Comparison of ENCODE assay signal across 9 cellular contexts in genomic region chr11:13152736-13153541, GRCh38.
DNase-seq lines count a peak whose midpoint lies in the region; ATAC-seq and TF ChIP-seq lines count a peak whose summit lies in the region.
"Had no signal": no experiment of that assay in that cellular context is flagged by ENCODE, and none has a peak within 500 bp of the region (broad histone marks: within the 10 kb centered on the region; RNA-seq: fewer than 3 reads in every experiment).

No MANE protein-coding gene starts in this region.

- DNase-seq in DND-41 (no peak), NCI-H1092 (lab: John Stamatoyannopoulos, UW) (peak; percentile 24), choroid plexus epithelial cell (ENCODE audit: low read depth) (peak; percentile 60), mucosa of descending colon (peak in 1 of 3 donors; percentile 61), cerebellar nuclear complex (lab: John Stamatoyannopoulos, UW) (no peak), AML-193 (lab: John Stamatoyannopoulos, UW) (no peak), natural killer cell (no peak)

- no peak overlapping the region for H3K9ac ChIP-seq in DND-41 (ENCODE audit: low read depth, low read length)

- H2AFZ ChIP-seq in DND-41 (ENCODE audit: low read depth, low read length) = no peak overlapping the region

- H3K27me3 ChIP-seq in DND-41 (ENCODE audit: insufficient read depth, low read length, poor library complexity) = no peaks in the 10 kb centered on the region

- no peaks in the 10 kb centered on the region for H3K36me3 ChIP-seq in DND-41 (ENCODE audit: insufficient read depth, low read length)
- no peaks in the 10 kb centered on the region for H3K36me3 ChIP-seq in mucosa of descending colon (ENCODE audit: low read depth)

- no peak overlapping the region for H3K27ac ChIP-seq in DND-41 (ENCODE audit: low read length)

- H3K9me3 ChIP-seq in DND-41 (ENCODE audit: insufficient read depth, low read length, severe bottlenecking) (no peaks in the 10 kb centered on the region), mucosa of descending colon (peaks cover 4% of the 10 kb centered on the region)

- no peaks in the 10 kb centered on the region for H3K36me3 Mint-ChIP-seq in natural killer cell

- TF ChIP-seq CTCF in DND-41 (IDR thresholded peaks at IDR 0.05; ENCODE audit: borderline replicate concordance, extremely low read depth, low read length, poor library complexity, severe bottlenecking) = peak; percentile 15
- peak; percentile 64 for TF ChIP-seq CTCF in choroid plexus epithelial cell (conservative IDR thresholded peaks at IDR 0.05; ENCODE audit: low read depth, low read length)
- no peak for TF ChIP-seq CTCF in mucosa of descending colon (IDR thresholded peaks at IDR 0.05)
- TF ChIP-seq CTCF in natural killer cell (IDR thresholded peaks at IDR 0.05) = no peak

- no peaks in the 10 kb centered on the region for H3K4me1 ChIP-seq in DND-41 (ENCODE audit: insufficient read depth, low read length)
- H3K4me1 ChIP-seq in mucosa of descending colon (ENCODE audit: low read depth) = no peaks in the 10 kb centered on the region

- no peaks in the 10 kb centered on the region for H3K9me3 Mint-ChIP-seq in natural killer cell
- H3K9me3 Mint-ChIP-seq: natural killer cell treated with Interleukin-12 subunit alpha and Interleukin-12 subunit beta and Interleukin-15 and Interleukin-18, amount 100 ng/mL, for 72 hours had no signal

- H3K27me3 Mint-ChIP-seq in natural killer cell (ENCODE audit: low read depth in 2 of 2) = peaks cover 14 to 57% of the 10 kb centered on the region in 2 donors

- intact Hi-C loops in mucosa of descending colon (cut with DNase I, micrococcal nuclease) (loop anchor here in 1 of 2 donors (5.0 kb wide), 1 partner anchor 191 kb away; no protein-coding TSS in a partner anchor), natural killer cell (cut with micrococcal nuclease) (no loop called here)

- no peaks in the 10 kb centered on the region for H4K20me1 ChIP-seq in DND-41 (ENCODE audit: insufficient read depth, low read length)

- no peak overlapping the region for H3K27ac Mint-ChIP-seq in natural killer cell
- H3K27ac Mint-ChIP-seq: natural killer cell treated with Interleukin-12 subunit alpha and Interleukin-12 subunit beta and Interleukin-15 and Interleukin-18, amount 100 ng/mL, for 72 hours had no signal

- H3K4me1 Mint-ChIP-seq in natural killer cell = no peaks in the 10 kb centered on the region

- no peak overlapping the region for H3K4me3 Mint-ChIP-seq in natural killer cell
- H3K4me3 Mint-ChIP-seq: natural killer cell treated with Interleukin-12 subunit alpha and Interleukin-12 subunit beta and Interleukin-15 and Interleukin-18, amount 100 ng/mL, for 72 hours had no signal

- H3K4me2 ChIP-seq in DND-41 (ENCODE audit: insufficient read depth, low read length) = no peak overlapping the region

- ATAC-seq in DND-41 (ENCODE audit: insufficient read depth, low read depth) = no peak
- peak; percentile 52 for ATAC-seq in mucosa of descending colon
- no peak for ATAC-seq in GM19324 (IDR thresholded peaks at IDR 0.05; ENCODE audit: low FRiP score, unreplicated experiment)
- ATAC-seq in natural killer cell = no peak
- ATAC-seq: natural killer cell treated with Interleukin-12 subunit alpha and Interleukin-12 subunit beta and Interleukin-15 and Interleukin-18, amount 100 ng/mL, for 72 hours had no signal

- H3K4me3 ChIP-seq in DND-41 (ENCODE audit: low read depth in 1 of 2, low read length in 2 of 2) = no peak overlapping the region
- no peak overlapping the region for H3K4me3 ChIP-seq in choroid plexus epithelial cell (ENCODE audit: low read depth, low read length)
- no peak overlapping the region for H3K4me3 ChIP-seq in mucosa of descending colon

- no peaks in the 10 kb centered on the region for H3K79me2 ChIP-seq in DND-41 (ENCODE audit: insufficient read depth, low read length)

Comparison
In these comparisons a context has a peak if more than half of its experiments do, and no peak if none do; other contexts are left out.
1. DNase-seq: peak in NCI-H1092 (single experiment) and choroid plexus epithelial cell (single experiment); none in DND-41 (single experiment), cerebellar nuclear complex (0 of 2), AML-193 (0 of 2) and natural killer cell (single experiment).
2. CTCF ChIP-seq: peak in DND-41 (single experiment) and choroid plexus epithelial cell (single experiment); none in mucosa of descending colon (single experiment) and natural killer cell (single experiment).